21 cellular contexts compared by ENCODE assay signal in the genomic region with DNA sequence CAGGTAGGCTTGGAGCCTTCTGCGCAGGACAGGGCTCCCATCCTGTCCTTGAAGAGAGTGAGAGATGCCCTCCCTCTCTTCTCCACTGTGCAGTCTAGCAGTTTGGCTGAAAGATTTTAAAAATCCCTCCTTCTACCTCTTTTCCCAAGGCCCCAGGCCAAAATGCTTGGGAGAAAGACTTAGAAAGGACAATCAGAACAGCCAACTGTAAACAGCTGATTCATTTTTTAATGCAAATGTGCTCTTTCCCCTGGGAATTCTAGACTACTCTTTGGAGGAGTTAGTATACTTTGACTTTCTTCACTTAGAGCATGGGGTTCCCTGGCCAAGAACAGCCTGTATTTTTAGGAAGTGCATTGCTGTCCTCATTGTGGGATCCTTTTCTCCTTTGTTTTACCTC.
"Had no signal": no experiment of that assay in that cellular context is flagged by ENCODE, and none has a peak within 500 bp of the region (broad histone marks: within the 10 kb centered on the region; RNA-seq: fewer than 3 reads in every experiment).

No MANE protein-coding gene starts in this region.

- H3K4me3 ChIP-seq: gastroesophageal sphincter, left ventricle myocardium inferior, ovary, prostate gland, thyroid gland, upper lobe of right lung had no signal

- DNase-seq: activated CD4-positive, alpha-beta T cell treated with anti-CD3 and anti-CD28 coated beads for 4 hours; activated CD4-positive, alpha-beta T cell treated with anti-CD3 and anti-CD28 coated beads, Interleukin-2, amount 50 U/mL, for 48 hours; activated CD4-positive, CD25-positive, alpha-beta regulatory T cell; activated CD8-positive, alpha-beta memory T cell treated with anti-CD3 and anti-CD28 coated beads, Interleukin-2, amount 50 U/mL, for 48 hours; activated naive CD4-positive, alpha-beta T cell; activated naive CD8-positive, alpha-beta T cell treated with anti-CD3 and anti-CD28 coated beads for 36 hours; activated T-cell treated with anti-CD3 and anti-CD28 coated beads, Interleukin-2, amount 50 U/mL, for 4 hours; amniotic stem cell; head of caudate nucleus; hypothalamus; left ventricle myocardium inferior; naive thymus-derived CD8-positive, alpha-beta T cell; ovary; stimulated activated CD4-positive, alpha-beta T cell treated with anti-CD3 and anti-CD28 coated beads, Interleukin-12 subunit alpha, Interleukin-12 subunit beta, amount 100 ng/mL, for 4 hours; stimulated activated CD4-positive, alpha-beta T cell treated with anti-CD3 and anti-CD28 coated beads, Interleukin-4, amount 100 ng/mL, for 4 hours; substantia nigra; T1000; thyroid gland; upper lobe of right lung had no signal

- ATAC-seq: activated T-cell treated with anti-CD3 and anti-CD28 coated beads, Interleukin-2, amount 50 U/mL, for 4 hours; gastroesophageal sphincter; naive thymus-derived CD8-positive, alpha-beta T cell; upper lobe of right lung had no signal
